15 cellular contexts compared by ENCODE assay signal in genomic region chr4:152644130-152644529, GRCh38. TPM values are rescaled to one million over a fixed set of nuclear protein-coding genes. Genes with fewer than 3 reads are reported as not detected.
DNase-seq lines count a peak whose midpoint lies in the region; ATAC-seq and TF ChIP-seq lines count a peak whose summit lies in the region.
"Had no signal": no experiment of that assay in that cellular context is flagged by ENCODE, and none has a peak within 500 bp of the region (broad histone marks: within the 10 kb centered on the region; RNA-seq: fewer than 3 reads in every experiment).

No MANE protein-coding gene starts in this region.

- peak overlapping the region; percentile 78; the same call in 1 of the 2 replicates for H2AFZ ChIP-seq in GM23338
- H2AFZ ChIP-seq: parathyroid adenoma had no signal

- no peaks in the 10 kb centered on the region for H4K20me1 ChIP-seq in GM23338 (replicated peaks; ENCODE audit: insufficient read depth)

- peaks cover 5% of the 10 kb centered on the region; the same call in 1 of the 2 replicates for H3K9me2 ChIP-seq in GM23338 (ENCODE audit: insufficient read depth)

- intact Hi-C loops in activated CD8-positive, alpha-beta T cell treated with anti-CD3 and anti-CD28 coated beads for 36 hours (cut with micrococcal nuclease), result no loop called here

- no peaks in the 10 kb centered on the region for H3F3A ChIP-seq in GM23338 (replicated peaks; ENCODE audit: low read depth)

- no peak for ATAC-seq in activated T-cell treated with anti-CD3 and anti-CD28 coated beads, Interleukin-2, amount 50 U/mL, for 4 hours
- ATAC-seq in GM23338 (no peak), HG02610 (IDR thresholded peaks at IDR 0.05; ENCODE audit: unreplicated experiment) (no peak), HG03175 (IDR thresholded peaks at IDR 0.05; ENCODE audit: unreplicated experiment) (no peak)
- no peak for ATAC-seq in activated CD8-positive, alpha-beta T cell treated with anti-CD3 and anti-CD28 coated beads for 36 hours
- ATAC-seq in naive thymus-derived CD8-positive, alpha-beta T cell, result no peak

- no peak for DNase-seq in activated T-cell treated with anti-CD3 and anti-CD28 coated beads, Interleukin-2, amount 50 U/mL, for 24 hours
- no peak for DNase-seq in activated T-cell treated with anti-CD3 and anti-CD28 coated beads, Interleukin-2, amount 50 U/mL, for 4 hours
- DNase-seq in GM23338 (ENCODE audit: low spot score), result no peak
- no peak for DNase-seq in activated CD8-positive, alpha-beta T cell treated with anti-CD3 and anti-CD28 coated beads for 36 hours
- no peak for DNase-seq in naive thymus-derived CD8-positive, alpha-beta T cell
- DNase-seq in NCI-H1930 (lab: John Stamatoyannopoulos, UW), result no peak
- DNase-seq: heart left ventricle; mucosa of descending colon; NCI-H774; RPMI8226; stimulated activated naive CD4-positive, alpha-beta T cell had no signal

- CTCF ChIA-PET in activated CD8-positive, alpha-beta T cell treated with anti-CD3 and anti-CD28 coated beads for 36 hours (lab: Charles Lee), result interaction anchor here (1.0 to 11.4 kb wide), 4 partner anchors 9 to 236 kb away, joined by 3 to 149 read pairs (median 12); no protein-coding TSS in a partner anchor

- peaks cover 17% of the 10 kb centered on the region for H3K36me3 Mint-ChIP-seq in activated T-cell treated with anti-CD3 and anti-CD28 coated beads, Interleukin-2, amount 50 U/mL, for 24 hours (ENCODE audit: low read depth)
- H3K36me3 Mint-ChIP-seq in activated T-cell treated with anti-CD3 and anti-CD28 coated beads, Interleukin-2, amount 50 U/mL, for 4 hours (ENCODE audit: insufficient read depth), result peaks cover 19% of the 10 kb centered on the region
- H3K36me3 Mint-ChIP-seq in GM23338 (ENCODE audit: low read depth), result no peaks in the 10 kb centered on the region
- peaks cover 6% of the 10 kb centered on the region for H3K36me3 Mint-ChIP-seq in activated CD8-positive, alpha-beta T cell treated with anti-CD3 and anti-CD28 coated beads for 36 hours (ENCODE audit: low read depth)
- H3K36me3 Mint-ChIP-seq in naive thymus-derived CD8-positive, alpha-beta T cell, result peaks cover 0 to 43% (median 7%) of the 10 kb centered on the region in 3 donors

- H3K27me3 ChIP-seq in GM23338 (ENCODE audit: insufficient read depth), result no peaks in the 10 kb centered on the region
- H3K27me3 ChIP-seq: heart left ventricle had no signal

- no peaks in the 10 kb centered on the region for H3K36me3 ChIP-seq in GM23338 (ENCODE audit: insufficient read depth)
- H3K36me3 ChIP-seq: heart left ventricle had no signal

- no peak for TF ChIP-seq CTCF in GM23338 (conservative IDR thresholded peaks at IDR 0.05; ENCODE audit: low read depth in 2 of 2)
- TF ChIP-seq CTCF in activated CD8-positive, alpha-beta T cell treated with anti-CD3 and anti-CD28 coated beads for 36 hours (IDR thresholded peaks at IDR 0.05), result no peak

- no peak overlapping the region for H3K4me3 Mint-ChIP-seq in activated T-cell treated with anti-CD3 and anti-CD28 coated beads, Interleukin-2, amount 50 U/mL, for 24 hours
- no peak overlapping the region for H3K4me3 Mint-ChIP-seq in activated T-cell treated with anti-CD3 and anti-CD28 coated beads, Interleukin-2, amount 50 U/mL, for 4 hours
- no peak overlapping the region for H3K4me3 Mint-ChIP-seq in GM23338
- no peak overlapping the region for H3K4me3 Mint-ChIP-seq in activated CD8-positive, alpha-beta T cell treated with anti-CD3 and anti-CD28 coated beads for 36 hours
- H3K4me3 Mint-ChIP-seq in naive thymus-derived CD8-positive, alpha-beta T cell, result no peak overlapping the region

- H3K4me1 ChIP-seq in GM23338 (ENCODE audit: insufficient read depth), result peaks cover 17% of the 10 kb centered on the region
- H3K4me1 ChIP-seq: parathyroid adenoma had no signal

- POLR2A ChIA-PET in activated CD8-positive, alpha-beta T cell treated with anti-CD3 and anti-CD28 coated beads for 36 hours (lab: Charles Lee), result no interaction called here
- POLR2A ChIA-PET in naive thymus-derived CD8-positive, alpha-beta T cell (lab: Charles Lee), result no interaction called here

- no peaks in the 10 kb centered on the region for H3K9me3 Mint-ChIP-seq in activated T-cell treated with anti-CD3 and anti-CD28 coated beads, Interleukin-2, amount 50 U/mL, for 24 hours
- H3K9me3 Mint-ChIP-seq in activated T-cell treated with anti-CD3 and anti-CD28 coated beads, Interleukin-2, amount 50 U/mL, for 4 hours, result no peaks in the 10 kb centered on the region
- no peaks in the 10 kb centered on the region; the same call in 2 of the 3 replicates for H3K9me3 Mint-ChIP-seq in GM23338
- H3K9me3 Mint-ChIP-seq in activated CD8-positive, alpha-beta T cell treated with anti-CD3 and anti-CD28 coated beads for 36 hours, result no peaks in the 10 kb centered on the region
- no peaks in the 10 kb centered on the region for H3K9me3 Mint-ChIP-seq in naive thymus-derived CD8-positive, alpha-beta T cell

- H3K4me2 ChIP-seq in GM23338, result 0 out of 2 replicates have a peak overlapping the region, but pooled peaks have one; percentile 41

- no peak overlapping the region for H3K4me3 ChIP-seq in GM23338
- H3K4me3 ChIP-seq: heart left ventricle, mucosa of descending colon, skin epidermis had no signal

- no peaks in the 10 kb centered on the region for H3K79me2 ChIP-seq in GM23338 (replicated peaks; ENCODE audit: insufficient read depth)
- H3K79me2 ChIP-seq: parathyroid adenoma had no signal

- H3K27ac ChIP-seq in GM23338 (ENCODE audit: low read depth), result no peak overlapping the region
- H3K27ac ChIP-seq: parathyroid adenoma had no signal

- H3K27me3 Mint-ChIP-seq in activated T-cell treated with anti-CD3 and anti-CD28 coated beads, Interleukin-2, amount 50 U/mL, for 24 hours, result no peaks in the 10 kb centered on the region
- H3K27me3 Mint-ChIP-seq in activated T-cell treated with anti-CD3 and anti-CD28 coated beads, Interleukin-2, amount 50 U/mL, for 4 hours (ENCODE audit: low read depth), result no peaks in the 10 kb centered on the region
- peaks cover 4% of the 10 kb centered on the region for H3K27me3 Mint-ChIP-seq in GM23338 (ENCODE audit: insufficient read depth, low read depth, poor library complexity)
- no peaks in the 10 kb centered on the region for H3K27me3 Mint-ChIP-seq in activated CD8-positive, alpha-beta T cell treated with anti-CD3 and anti-CD28 coated beads for 36 hours
- no peaks in the 10 kb centered on the region for H3K27me3 Mint-ChIP-seq in naive thymus-derived CD8-positive, alpha-beta T cell

- H3K27ac Mint-ChIP-seq in activated T-cell treated with anti-CD3 and anti-CD28 coated beads, Interleukin-2, amount 50 U/mL, for 24 hours, result peak overlapping the region; percentile 74
- no peak overlapping the region for H3K27ac Mint-ChIP-seq in GM23338
- peak overlapping the region; percentile 10 for H3K27ac Mint-ChIP-seq in activated CD8-positive, alpha-beta T cell treated with anti-CD3 and anti-CD28 coated beads for 36 hours
- peak overlapping the region in 9 of 10 donors; percentile 15 to 77 (median 43) for H3K27ac Mint-ChIP-seq in naive thymus-derived CD8-positive, alpha-beta T cell

- peaks cover 25% of the 10 kb centered on the region for H3K4me1 Mint-ChIP-seq in activated T-cell treated with anti-CD3 and anti-CD28 coated beads, Interleukin-2, amount 50 U/mL, for 24 hours (ENCODE audit: low read depth)
- peaks cover 24% of the 10 kb centered on the region for H3K4me1 Mint-ChIP-seq in activated T-cell treated with anti-CD3 and anti-CD28 coated beads, Interleukin-2, amount 50 U/mL, for 4 hours (ENCODE audit: low read depth)
- peaks cover 46% of the 10 kb centered on the region for H3K4me1 Mint-ChIP-seq in GM23338
- H3K4me1 Mint-ChIP-seq in activated CD8-positive, alpha-beta T cell treated with anti-CD3 and anti-CD28 coated beads for 36 hours (ENCODE audit: low read depth), result peaks cover 20% of the 10 kb centered on the region
- peaks cover 0 to 42% (median 0%) of the 10 kb centered on the region in 4 donors for H3K4me1 Mint-ChIP-seq in naive thymus-derived CD8-positive, alpha-beta T cell

TF ChIP-seq in GM23338, 12 proteins besides CTCF, POLR2A, EP300 and RAD21 (continues in another document):
- TF ChIP-seq REST (IDR thresholded peaks at IDR 0.05; ENCODE audit: unreplicated experiment) (no peak), ZNF331 (CRISPR knock-in tag; IDR thresholded peaks at IDR 0.05; ENCODE audit: low read depth) (no peak), EZH2 (IDR thresholded peaks at IDR 0.05; ENCODE audit: low read depth, unreplicated experiment) (no peak), NANOG (IDR thresholded peaks at IDR 0.05; ENCODE audit: borderline replicate concordance) (no peak), STAT1 (IDR thresholded peaks at IDR 0.05; ENCODE audit: unreplicated experiment) (no peak), JUNB (IDR thresholded peaks at IDR 0.05; ENCODE audit: unreplicated experiment) (no peak), EZH2phosphoT487 (IDR thresholded peaks at IDR 0.05; ENCODE audit: unreplicated experiment) (no peak)

RNA-seq across cellular contexts. Expression of gene TMEM154, which starts 35.7 kb away (rescaled TPM):
- total RNA-seq in activated T-cell treated with anti-CD3 and anti-CD28 coated beads, Interleukin-2, amount 50 U/mL, for 4 hours, result 1 to 10 TPM; 5.6 to 6.2 (median 6.0) TPM
- 1.7 and 2.7 TPM in 2 replicates for total RNA-seq in GM23338 (2014; rRNA removed; shearing (Covaris generic))
- 1.0 and 1.8 TPM in 2 replicates for polyA plus RNA-seq in GM23338 (2016; fragmentation: Nextera tagmentation; extraction: Ambion mirVana)
- 10 to 100 TPM; 12.2 to 17.5 TPM for total RNA-seq in activated CD8-positive, alpha-beta T cell treated with anti-CD3 and anti-CD28 coated beads for 36 hours
- total RNA-seq in naive thymus-derived CD8-positive, alpha-beta T cell, result 10 to 100 TPM; 33.4 to 37.9 TPM
- 10 to 100 TPM; 24.7 to 30.8 (median 28.4) TPM for polyA plus RNA-seq in naive thymus-derived CD8-positive, alpha-beta T cell
